14 cellular contexts compared by ENCODE assay signal in the genomic region with DNA sequence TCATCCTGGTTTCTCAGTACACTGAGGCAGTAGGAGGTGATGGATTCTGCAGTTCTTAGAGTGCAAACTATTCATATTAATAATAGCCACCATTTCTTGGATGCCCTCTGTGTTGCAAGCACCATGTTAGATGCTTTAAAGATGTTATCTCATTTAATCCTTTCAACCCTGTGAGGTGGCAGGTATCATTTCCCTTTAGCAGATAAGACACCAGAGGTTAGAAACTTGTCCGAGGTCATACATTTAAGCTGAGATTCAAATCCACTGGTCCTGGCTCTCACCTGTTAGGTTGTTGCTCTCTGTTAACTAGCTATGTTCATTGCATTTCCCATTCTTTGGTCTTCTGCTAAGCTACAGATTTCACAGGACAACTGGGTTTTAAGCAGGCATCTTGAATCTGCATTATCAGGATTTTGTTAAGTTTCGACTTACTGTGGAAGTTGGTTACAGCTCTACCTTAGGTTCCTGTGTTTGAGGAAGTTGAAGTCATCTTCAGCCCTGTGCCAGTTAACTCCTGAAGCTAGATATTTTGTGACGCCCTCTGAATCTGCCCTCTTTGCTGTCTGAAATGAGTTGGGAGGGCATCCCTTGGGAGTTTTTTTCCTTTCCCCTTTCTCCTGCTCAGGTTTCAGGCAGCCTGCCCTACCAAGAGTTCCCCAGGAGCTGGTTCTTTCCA. TPM values are rescaled to one million over a fixed set of nuclear protein-coding genes. Genes with fewer than 3 reads are reported as not detected.
DNase-seq lines count a peak whose midpoint lies in the region; ATAC-seq and TF ChIP-seq lines count a peak whose summit lies in the region.
"Had no signal": no experiment of that assay in that cellular context is flagged by ENCODE, and none has a peak within 500 bp of the region (broad histone marks: within the 10 kb centered on the region; RNA-seq: fewer than 3 reads in every experiment).

No MANE protein-coding gene starts in this region.

- POLR2A ChIA-PET in CD8-positive, alpha-beta T cell (lab: Charles Lee): interaction anchor here (0.6 to 1.1 kb wide), 3 partner anchors 10 to 56 kb away, joined by 3 to 4 read pairs (median 3); no protein-coding TSS in a partner anchor
- POLR2A ChIA-PET in RWPE1 (lab: Yijun Ruan, JAX; ENCODE audit: low non-redundant PET): no interaction called here

- no peaks in the 10 kb centered on the region for H3K36me3 ChIP-seq in CD8-positive, alpha-beta T cell (ENCODE audit: insufficient read depth, low read length)
- H3K36me3 ChIP-seq: cardiac muscle cell, sigmoid colon, suprapubic skin had no signal

- peak overlapping the region; percentile 88 for H3K27ac Mint-ChIP-seq in CD8-positive, alpha-beta T cell
- H3K27ac Mint-ChIP-seq: nephron had no signal

- H3K4me1 ChIP-seq in CD8-positive, alpha-beta T cell (ENCODE audit: insufficient read depth, low read length): peaks cover 27% of the 10 kb centered on the region

- H3K4me1 Mint-ChIP-seq in CD8-positive, alpha-beta T cell (ENCODE audit: low read depth): peaks cover 72% of the 10 kb centered on the region

- no peak for TF ChIP-seq CTCF in CD8-positive, alpha-beta T cell (IDR thresholded peaks at IDR 0.05)
- TF ChIP-seq CTCF in RWPE1 (conservative IDR thresholded peaks at IDR 0.05; ENCODE audit: low read depth): no peak

- no peaks in the 10 kb centered on the region for H3K27me3 Mint-ChIP-seq in CD8-positive, alpha-beta T cell (ENCODE audit: low read depth)

- in situ Hi-C loops in KBM-7 (cut with MboI; ENCODE audit: low pct_unique_long_range_greater_than_20kb, low sequenced_read_pairs): no loop called here

- peak overlapping the region; percentile 61 for H3K4me3 Mint-ChIP-seq in CD8-positive, alpha-beta T cell
- H3K4me3 Mint-ChIP-seq: nephron had no signal

- DNase-seq in CD8-positive, alpha-beta T cell: no peak
- peak; percentile 41 for DNase-seq in KBM-7
- DNase-seq in central memory CD4-positive, alpha-beta T cell: peak; percentile 27
- DNase-seq in DMS114 treated with DMSO at 0.1 percent for 48 hours (lab: John Stamatoyannopoulos, UW; ENCODE audit: unreplicated experiment): no peak
- DNase-seq in HuH-7.5 (ENCODE audit: low spot score): no peak
- DNase-seq in RWPE1 (ENCODE audit: low spot score): no peak
- DNase-seq: NCI-H1436, NCI-H774, sigmoid colon had no signal

- no peaks in the 10 kb centered on the region for H3K27me3 ChIP-seq in CD8-positive, alpha-beta T cell (ENCODE audit: insufficient read depth, low read length)
- H3K27me3 ChIP-seq: sigmoid colon, suprapubic skin had no signal

- H3K9me3 ChIP-seq in CD8-positive, alpha-beta T cell (ENCODE audit: low read length): no peaks in the 10 kb centered on the region
- H3K9me3 ChIP-seq: HAP-1, sigmoid colon, suprapubic skin had no signal

- peak; percentile 45 for ATAC-seq in CD8-positive, alpha-beta T cell
- ATAC-seq in GM19351 (IDR thresholded peaks at IDR 0.05; ENCODE audit: unreplicated experiment): peak; percentile 53

- no peaks in the 10 kb centered on the region for H3K36me3 Mint-ChIP-seq in CD8-positive, alpha-beta T cell

- H3K9me3 Mint-ChIP-seq in CD8-positive, alpha-beta T cell: no peaks in the 10 kb centered on the region
- H3K9me3 Mint-ChIP-seq: nephron had no signal

- no peak overlapping the region for H3K4me3 ChIP-seq in CD8-positive, alpha-beta T cell (ENCODE audit: low read depth, low read length)
- H3K4me3 ChIP-seq: cardiac muscle cell, HAP-1, sigmoid colon, suprapubic skin had no signal

- CTCF ChIA-PET in CD8-positive, alpha-beta T cell (lab: Charles Lee): interaction anchor here (0.5 to 1.8 kb wide), 3 partner anchors 8 to 257 kb away, joined by 3 to 6 read pairs (median 5); no protein-coding TSS in a partner anchor
- CTCF ChIA-PET in RWPE1 (lab: Yijun Ruan, JAX): interaction anchor here (0.6 to 0.9 kb wide), 2 partner anchors 56 to 1708 kb away, joined by 3 read pairs; no protein-coding TSS in a partner anchor

- intact Hi-C loops in CD8-positive, alpha-beta T cell (cut with DNase I, micrococcal nuclease): loop anchor here (10.0 kb wide), 3 partner anchors 273 to 697 kb away; a partner anchor contains a TSS

- H3K27ac ChIP-seq in CD8-positive, alpha-beta T cell (ENCODE audit: low read depth, low read length): no peak overlapping the region
- no peak overlapping the region for H3K27ac ChIP-seq in RWPE1
- H3K27ac ChIP-seq: cardiac muscle cell, sigmoid colon, suprapubic skin had no signal

RNA-seq across cellular contexts. Expression of a gene that starts 6.4 kb away (rescaled TPM):
- 10 to 100 TPM; 16.4 to 19.7 TPM for total RNA-seq in CD8-positive, alpha-beta T cell

Comparison
In these comparisons a context has a peak if more than half of its experiments do, and no peak if none do; other contexts are left out.
1. DNase-seq: peak in KBM-7 (single experiment) and central memory CD4-positive, alpha-beta T cell (single experiment); none in CD8-positive, alpha-beta T cell (0 of 7), DMS114 treated with DMSO at 0.1 percent for 48 hours (single experiment), HuH-7.5 (single experiment) and RWPE1 (single experiment).